ENCODE assay signal across 8 cellular contexts in genomic region chr19:55643003-55643732, GRCh38. TPM values are rescaled to one million over a fixed set of nuclear protein-coding genes. Genes with fewer than 3 reads are reported as not detected.
DNase-seq lines count a peak whose midpoint lies in the region; ATAC-seq and TF ChIP-seq lines count a peak whose summit lies in the region.

Gene ZNF581 (plus strand): TSS chr19:55643649. CDS start chr19:55644572, 923 bp downstream.

- no peak for TF ChIP-seq CTCF in adrenal gland (IDR thresholded peaks at IDR 0.05)
- TF ChIP-seq CTCF in heart right ventricle (IDR thresholded peaks at IDR 0.05): no peak
- no peak for TF ChIP-seq CTCF in upper lobe of right lung (IDR thresholded peaks at IDR 0.05)

- H3K9me3 ChIP-seq in adrenal gland (replicated peaks in 1 of 3) (no peaks in the 10 kb centered on the region), heart right ventricle (no peaks in the 10 kb centered on the region), upper lobe of right lung (no peaks in the 10 kb centered on the region)

- intact Hi-C loops in T-helper 1 cell treated with Interleukin-12 subunit alpha and Interleukin-12 subunit beta and Interleukin-4 antibody, amounts not matched to agents 30 ng/mL and 1 ng/mL, for 36 hours (cut with micrococcal nuclease): loop anchor here (1.0 to 5.0 kb wide), 5 partner anchors 8 to 1441 kb away; partner anchors contain the start of genes FIZ1, RPL28 and RPS9
- intact Hi-C loops in adrenal gland (cut with DNase I): no loop called here
- intact Hi-C loops in heart right ventricle (cut with DNase I): no loop called here
- intact Hi-C loops in posterior cingulate gyrus (cut with DNase I): no loop called here
- intact Hi-C loops in upper lobe of right lung (cut with DNase I): no loop called here

- H3K4me1 ChIP-seq in adrenal gland (replicated peaks in 1 of 2) (peaks cover 31 to 50% of the 10 kb centered on the region in 2 donors), heart right ventricle (peaks cover 22 to 75% (median 59%) of the 10 kb centered on the region in 9 donors), upper lobe of right lung (peaks cover 51% of the 10 kb centered on the region)

- H3K36me3 ChIP-seq in adrenal gland (replicated peaks in 1 of 2): peaks cover 0 to 14% of the 10 kb centered on the region in 2 donors
- H3K36me3 ChIP-seq in heart right ventricle: peaks cover 0 to 21% (median 8%) of the 10 kb centered on the region in 9 donors
- H3K36me3 ChIP-seq in upper lobe of right lung: peaks cover 13% of the 10 kb centered on the region

- TF ChIP-seq POLR2A in adrenal gland (IDR thresholded peaks at IDR 0.05): no peak

- 1 to 3% (median 2%) methylated on average over 18 to 42 of the region's 42 CpGs for WGBS in adrenal gland, 4 donors
- 2 to 4% methylated on average over 42 of the region's 42 CpGs for WGBS in heart right ventricle, 2 donors

- DNase-seq in Ammon's horn (ENCODE audit: low spot score): peak; percentile 72
- DNase-seq in NAMALWA (ENCODE audit: low spot score): peak; percentile 87
- peak; percentile 66 to 89 (median 81) for DNase-seq in adrenal gland
- DNase-seq in heart right ventricle: peak; percentile 73 to 76
- peak; percentile 55 to 96 (median 74) for DNase-seq in posterior cingulate gyrus
- DNase-seq in upper lobe of right lung: peak; percentile 89

- H3K27me3 ChIP-seq in adrenal gland (no peaks in the 10 kb centered on the region), heart right ventricle (no peaks in the 10 kb centered on the region), upper lobe of right lung (no peaks in the 10 kb centered on the region)

- peak within 1 kb of the TSS in 3 of 4 donors; percentile 68 to 91 (median 81) for H3K4me3 ChIP-seq in adrenal gland
- peak within 1 kb of the TSS; percentile 74 to 95 (median 84) for H3K4me3 ChIP-seq in heart right ventricle
- peak within 1 kb of the TSS; percentile 89 for H3K4me3 ChIP-seq in upper lobe of right lung

- ATAC-seq in GM19324 (IDR thresholded peaks at IDR 0.05; ENCODE audit: low FRiP score, unreplicated experiment) (peak; percentile 30), heart right ventricle (peak; percentile 23 to 66 (median 48)), upper lobe of right lung (peak; percentile 65)

- peak within 1 kb of the TSS in 4 of 5 donors; percentile 88 to 94 (median 90) for H3K27ac ChIP-seq in adrenal gland
- H3K27ac ChIP-seq in heart right ventricle: peak within 1 kb of the TSS in 9 of 10 donors; percentile 77 to 95 (median 89)
- peak within 1 kb of the TSS; percentile 84 for H3K27ac ChIP-seq in upper lobe of right lung

RNA-seq across cellular contexts. Expression of gene ZNF581, which starts in this region (rescaled TPM):
- total RNA-seq in T-helper 1 cell treated with Interleukin-12 subunit alpha and Interleukin-12 subunit beta and Interleukin-4 antibody, amounts not matched to agents 30 ng/mL and 1 ng/mL, for 36 hours: 22.0 and 23.6 TPM in 2 replicates
- total RNA-seq in adrenal gland (10 to 100 TPM; 16.8 to 55.7 (median 23.7) TPM), heart right ventricle (10 to 100 TPM in 1 of 10 donors, 1 to 10 TPM in 9; 4.0 to 15.6 (median 6.5) TPM), upper lobe of right lung (16.4 TPM)
- polyA plus RNA-seq in adrenal gland (10 to 100 TPM in 2 of 3 donors, 1 to 10 TPM in 1; 8.7 to 23.3 (median 22.4) TPM), heart right ventricle (10 to 100 TPM in 1 of 2 donors, 1 to 10 TPM in 1; 5.6 to 10.8 TPM)

Comparison
In these comparisons a context has a peak if more than half of its experiments do, and no peak if none do; other contexts are left out.
1. Peak in every context shown above with its lines: DNase-seq, ATAC-seq, H3K4me3 ChIP-seq and H3K27ac ChIP-seq.